Comparison of ENCODE assay signal across 13 cellular contexts in genomic region chr11:116240661-116241060, GRCh38.
"Had no signal": no experiment of that assay in that cellular context is flagged by ENCODE, and none has a peak within 500 bp of the region (broad histone marks: within the 10 kb centered on the region; RNA-seq: fewer than 3 reads in every experiment).

No MANE protein-coding gene starts in this region.

- H3K4me3 ChIP-seq: thoracic aorta had no signal

- ATAC-seq: left colon, T-helper 17 cell had no signal

- H3K36me3 ChIP-seq: thoracic aorta had no signal

- H3K27ac ChIP-seq: thoracic aorta had no signal

- H3K27ac Mint-ChIP-seq: activated B cell treated with CpG ODN at 0.5 μM for 24 hours; activated CD4-positive, alpha-beta T cell treated with anti-CD3 and anti-CD28 coated beads, Interleukin-2, amount 10 ng/mL, durations not matched to agents 24 days and 14 days; activated naive CD4-positive, alpha-beta T cell treated with anti-CD3 and anti-CD28 coated beads, Interleukin-2, amount 10 ng/mL, durations not matched to agents 7 days and 5 days; stimulated activated naive CD8-positive, alpha-beta T cell treated with anti-CD3 and anti-CD28 coated beads, Interleukin-15, Interleukin-2, amounts not matched to agents 100 ng/mL and 50 ng/mL, for 24 hours; T-helper 17 cell had no signal

- DNase-seq: activated B cell treated with CpG ODN at 0.5 μM for 24 hours; activated CD4-positive, alpha-beta T cell treated with anti-CD3 and anti-CD28 coated beads, Interleukin-2, amount 10 ng/mL, durations not matched to agents 24 days and 14 days; activated CD8-positive, alpha-beta memory T cell treated with anti-CD3 and anti-CD28 coated beads for 24 hours; activated naive CD4-positive, alpha-beta T cell treated with anti-CD3 and anti-CD28 coated beads, Interleukin-2, amount 10 ng/mL, durations not matched to agents 7 days and 5 days; caudate nucleus; cortex of kidney; effector CD8-positive, alpha-beta T cell; left colon; stimulated activated CD4-positive, alpha-beta T cell treated with anti-CD3 and anti-CD28 coated beads, Interleukin-4, amount 100 ng/mL, for 1 hour; T-helper 17 cell had no signal

- H3K4me1 Mint-ChIP-seq: activated B cell treated with CpG ODN at 0.5 μM for 24 hours; activated CD4-positive, alpha-beta T cell treated with anti-CD3 and anti-CD28 coated beads, Interleukin-2, amount 10 ng/mL, durations not matched to agents 24 days and 14 days; activated naive CD4-positive, alpha-beta T cell treated with anti-CD3 and anti-CD28 coated beads, Interleukin-2, amount 10 ng/mL, durations not matched to agents 7 days and 5 days; T-helper 17 cell had no signal

- H3K36me3 Mint-ChIP-seq: activated naive CD4-positive, alpha-beta T cell treated with anti-CD3 and anti-CD28 coated beads, Interleukin-2, amount 10 ng/mL, durations not matched to agents 7 days and 5 days had no signal

- H3K4me3 Mint-ChIP-seq: activated B cell treated with CpG ODN at 0.5 μM for 24 hours; activated CD4-positive, alpha-beta T cell treated with anti-CD3 and anti-CD28 coated beads, Interleukin-2, amount 10 ng/mL, durations not matched to agents 24 days and 14 days; activated naive CD4-positive, alpha-beta T cell treated with anti-CD3 and anti-CD28 coated beads, Interleukin-2, amount 10 ng/mL, durations not matched to agents 7 days and 5 days; nephron; stimulated activated naive CD8-positive, alpha-beta T cell treated with anti-CD3 and anti-CD28 coated beads, Interleukin-15, Interleukin-2, amounts not matched to agents 100 ng/mL and 50 ng/mL, for 24 hours; T-helper 17 cell had no signal

- H3K9me3 Mint-ChIP-seq: activated B cell treated with CpG ODN at 0.5 μM for 24 hours; activated CD4-positive, alpha-beta T cell treated with anti-CD3 and anti-CD28 coated beads, Interleukin-2, amount 10 ng/mL, durations not matched to agents 24 days and 14 days; activated naive CD4-positive, alpha-beta T cell treated with anti-CD3 and anti-CD28 coated beads, Interleukin-2, amount 10 ng/mL, durations not matched to agents 7 days and 5 days; nephron; stimulated activated naive CD8-positive, alpha-beta T cell treated with anti-CD3 and anti-CD28 coated beads, Interleukin-15, Interleukin-2, amounts not matched to agents 100 ng/mL and 50 ng/mL, for 24 hours had no signal

- H3K9me3 ChIP-seq: thoracic aorta had no signal
